Comparison of ENCODE assay signal across 10 cellular contexts in genomic region chr11:130179396-130180306, GRCh38. TPM values are rescaled to one million over a fixed set of nuclear protein-coding genes. Genes with fewer than 3 reads are reported as not detected.
DNase-seq lines count a peak whose midpoint lies in the region; ATAC-seq and TF ChIP-seq lines count a peak whose summit lies in the region.
"Had no signal": no experiment of that assay in that cellular context is flagged by ENCODE, and none has a peak within 500 bp of the region (broad histone marks: within the 10 kb centered on the region; RNA-seq: fewer than 3 reads in every experiment).

No MANE protein-coding gene starts in this region.

- WGBS in sigmoid colon, 2 donors: 13 to 61% methylated on average over 21 of the region's 21 CpGs

- H3K36me3 ChIP-seq in BLaER1 (no peaks in the 10 kb centered on the region), WERI-Rb-1 (no peaks in the 10 kb centered on the region), sigmoid colon (no peaks in the 10 kb centered on the region)

- no peak for TF ChIP-seq POLR2A in sigmoid colon (IDR thresholded peaks at IDR 0.05)

- no peak overlapping the region for H3K9ac ChIP-seq in BLaER1

- no peak overlapping the region for H3K4me3 ChIP-seq in BLaER1
- no peak overlapping the region for H3K4me3 ChIP-seq in WERI-Rb-1 (ENCODE audit: low read depth, low read length)
- no peak overlapping the region for H3K4me3 ChIP-seq in sigmoid colon

- 0 out of 2 replicates have a peak overlapping the region, but pooled peaks have one; percentile 9 for H3K27ac ChIP-seq in BLaER1
- H3K27ac ChIP-seq in WERI-Rb-1: no peak overlapping the region
- peak overlapping the region in 1 of 4 donors; percentile 22 for H3K27ac ChIP-seq in sigmoid colon

- no peaks in the 10 kb centered on the region for H3K27me3 ChIP-seq in BLaER1
- no peaks in the 10 kb centered on the region for H3K27me3 ChIP-seq in WERI-Rb-1 (ENCODE audit: insufficient read depth, low read depth, severe bottlenecking)
- no peaks in the 10 kb centered on the region for H3K27me3 ChIP-seq in sigmoid colon

- CTCF ChIA-PET in activated B cell treated with CpG ODN at 0.5 μM for 24 hours (lab: Charles Lee): no interaction called here

- H3K4me3 Mint-ChIP-seq in activated B cell treated with CpG ODN at 0.5 μM for 24 hours: no peak overlapping the region
- H3K4me3 Mint-ChIP-seq in memory B cell: peak overlapping the region; percentile 21
- H3K4me3 Mint-ChIP-seq: neural crest cell had no signal

- H3K36me3 Mint-ChIP-seq in activated B cell treated with CpG ODN at 0.5 μM for 24 hours (ENCODE audit: low read depth) (peaks cover 5% of the 10 kb centered on the region), memory B cell (peaks cover 14% of the 10 kb centered on the region)

- no peaks in the 10 kb centered on the region for H3K9me3 Mint-ChIP-seq in activated B cell treated with CpG ODN at 0.5 μM for 24 hours
- peaks cover 2% of the 10 kb centered on the region for H3K9me3 Mint-ChIP-seq in memory B cell
- H3K9me3 Mint-ChIP-seq: neural crest cell had no signal

- no peak for ATAC-seq in activated B cell treated with CpG ODN at 0.5 μM for 24 hours (ENCODE audit: low read depth)
- ATAC-seq in memory B cell (ENCODE audit: low read depth): no peak
- no peak for ATAC-seq in GM18861 (IDR thresholded peaks at IDR 0.05; ENCODE audit: unreplicated experiment)

- no peaks in the 10 kb centered on the region for H4K20me1 ChIP-seq in BLaER1

- H3K27me3 Mint-ChIP-seq in activated B cell treated with CpG ODN at 0.5 μM for 24 hours (no peaks in the 10 kb centered on the region), memory B cell (no peaks in the 10 kb centered on the region)

- DNase-seq in NCI-H1092 (lab: John Stamatoyannopoulos, UW): peak; percentile 57
- no peak for DNase-seq in activated B cell treated with CpG ODN at 0.5 μM for 24 hours
- no peak for DNase-seq in memory B cell (ENCODE audit: low spot score in 2 of 2)
- DNase-seq in WERI-Rb-1: no peak
- no peak for DNase-seq in sigmoid colon
- DNase-seq in DMS 273 treated with DMSO at 0.1 percent for 48 hours (lab: John Stamatoyannopoulos, UW): no peak

- peaks cover 28% of the 10 kb centered on the region for H3K4me1 ChIP-seq in BLaER1
- no peaks in the 10 kb centered on the region for H3K4me1 ChIP-seq in sigmoid colon

- POLR2A ChIA-PET in activated B cell treated with CpG ODN at 0.5 μM for 24 hours (lab: Charles Lee): interaction anchor here (0.7 to 1.5 kb wide), 3 partner anchors 11 to 99 kb away, joined by 3 to 7 read pairs (median 3); no protein-coding TSS in a partner anchor

- TF ChIP-seq EP300 in sigmoid colon (IDR thresholded peaks at IDR 0.05): no peak

- H3K9me3 ChIP-seq in BLaER1 (peaks cover 13% of the 10 kb centered on the region; the same call in 1 of the 2 replicates), WERI-Rb-1 (ENCODE audit: severe bottlenecking) (no peaks in the 10 kb centered on the region), sigmoid colon (peaks cover 0 to 4% (median 1%) of the 10 kb centered on the region in 4 donors)

- H3K27ac Mint-ChIP-seq in activated B cell treated with CpG ODN at 0.5 μM for 24 hours (peak overlapping the region; percentile 75), memory B cell (peak overlapping the region; percentile 96)
- H3K27ac Mint-ChIP-seq: activated T-helper 2 cell treated with anti-CD3 and anti-CD28 coated beads, Interferon-gamma antibody, Interleukin-2, Interleukin-4, amounts not matched to agents 10 μg/mL and 5 μg/mL and 100 μg/mL, durations not matched to agents 14 hours and 24 hours and 36 hours had no signal

- H3K4me2 ChIP-seq in BLaER1: peak overlapping the region; percentile 72

- TF ChIP-seq CTCF in activated B cell treated with CpG ODN at 0.5 μM for 24 hours (IDR thresholded peaks at IDR 0.05): no peak
- TF ChIP-seq CTCF in WERI-Rb-1 (IDR thresholded peaks at IDR 0.05; ENCODE audit: low read depth, low read length): no peak
- TF ChIP-seq CTCF in sigmoid colon (IDR thresholded peaks at IDR 0.05): no peak

- intact Hi-C loops in activated B cell treated with CpG ODN at 0.5 μM for 24 hours (cut with micrococcal nuclease): loop anchor here (1.0 to 2.0 kb wide), 2 partner anchors 13 to 33 kb away; no protein-coding TSS in a partner anchor
- intact Hi-C loops in sigmoid colon (cut with DNase I): no loop called here

- peaks cover 57% of the 10 kb centered on the region for H3K4me1 Mint-ChIP-seq in activated B cell treated with CpG ODN at 0.5 μM for 24 hours
- peaks cover 56% of the 10 kb centered on the region for H3K4me1 Mint-ChIP-seq in memory B cell

RNA-seq across cellular contexts. Expression of gene ST14, which starts 20.1 kb away (rescaled TPM):
- total RNA-seq in activated B cell treated with CpG ODN at 0.5 μM for 24 hours (22.6 and 23.9 TPM in 2 replicates), sigmoid colon (1 to 10 TPM; 1.8 to 5.1 (median 3.2) TPM)
- 100 to 1,000 TPM in 2 of 3 donors, 10 to 100 TPM in 1; 51.7 to 324 (median 109) TPM for polyA plus RNA-seq in sigmoid colon
